In the genomic region with DNA sequence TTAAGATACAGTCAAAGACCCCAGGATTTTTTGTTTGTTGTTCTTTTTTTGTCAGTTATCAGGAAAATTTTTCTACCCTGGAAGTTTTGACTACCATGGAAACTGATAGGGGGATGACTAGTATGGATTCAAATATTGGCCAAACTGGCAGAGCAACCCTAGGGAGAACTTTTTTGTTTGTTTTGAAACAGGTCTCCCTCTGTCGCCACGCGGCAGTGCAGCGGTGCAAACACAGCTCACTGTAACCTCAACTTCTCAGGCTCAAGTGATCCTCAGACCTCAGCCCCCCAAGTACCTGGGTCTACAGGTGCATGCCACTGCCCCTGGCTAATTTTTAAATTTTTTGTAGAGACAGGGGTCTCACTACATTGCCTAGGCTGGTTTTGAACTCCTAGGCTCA, we compare ENCODE assay signal across 20 cellular contexts. TPM values are rescaled to one million over a fixed set of nuclear protein-coding genes. Genes with fewer than 3 reads are reported as not detected.
DNase-seq lines count a peak whose midpoint lies in the region; ATAC-seq and TF ChIP-seq lines count a peak whose summit lies in the region.
"Had no signal": no experiment of that assay in that cellular context is flagged by ENCODE, and none has a peak within 500 bp of the region (broad histone marks: within the 10 kb centered on the region; RNA-seq: fewer than 3 reads in every experiment).

No MANE protein-coding gene starts in this region.

- H3K14ac ChIP-seq in mesenchymal stem cell (ENCODE audit: low read length in 2 of 2): no peak overlapping the region

- H3K27ac Mint-ChIP-seq in Calu3 (ENCODE audit: unreplicated experiment): peak overlapping the region; percentile 91
- H3K27ac Mint-ChIP-seq in activated naive CD8-positive, alpha-beta T cell treated with anti-CD3 and anti-CD28 coated beads, Interleukin-2, amount 50 U/mL, for 24 hours: peak overlapping the region; percentile 46
- H3K27ac Mint-ChIP-seq: nephron progenitor cell had no signal

- no peaks in the 10 kb centered on the region for H3K9me3 ChIP-seq in mesenchymal stem cell (ENCODE audit: control insufficient read depth, low read length)
- H3K9me3 ChIP-seq: Peyer's patch, right atrium auricular region had no signal

- CTCF ChIA-PET in Calu3 (lab: Charles Lee): interaction anchor here (0.6 to 1.8 kb wide), 6 partner anchors 9 to 384 kb away, joined by 3 to 5 read pairs (median 4); no protein-coding TSS in a partner anchor

- peaks cover 85% of the 10 kb centered on the region for H3K4me1 Mint-ChIP-seq in Calu3 (ENCODE audit: low read depth, unreplicated experiment)
- peaks cover 35% of the 10 kb centered on the region for H3K4me1 Mint-ChIP-seq in activated naive CD8-positive, alpha-beta T cell treated with anti-CD3 and anti-CD28 coated beads, Interleukin-2, amount 50 U/mL, for 24 hours
- H3K4me1 Mint-ChIP-seq: nephron progenitor cell had no signal

- no peak overlapping the region for H4K8ac ChIP-seq in mesenchymal stem cell (ENCODE audit: low read length)

- DNase-seq in DMS 273 (lab: John Stamatoyannopoulos, UW; ENCODE audit: unreplicated experiment) (peak; percentile 41), DMS 273 treated with DMSO at 0.1 percent for 48 hours (lab: John Stamatoyannopoulos, UW) (no peak), Calu3 (peak; percentile 70), mesenchymal stem cell (no peak), NCI-H524 (lab: John Stamatoyannopoulos, UW) (no peak), NCI-H1417 treated with DMSO at 0.1 percent for 48 hours (lab: John Stamatoyannopoulos, UW) (no peak)
- no peak for DNase-seq in activated naive CD8-positive, alpha-beta T cell treated with anti-CD3 and anti-CD28 coated beads, Interleukin-2, amount 50 U/mL, for 24 hours
- DNase-seq: activated CD4-positive, alpha-beta T cell treated with anti-CD3 and anti-CD28 coated beads for 1 hour; COR-L47; effector memory CD8-positive, alpha-beta T cell; KBM-7; NCI-H1436; NCI-H446 treated with DMSO at 0.1 percent for 48 hours; nephron progenitor cell; Peyer's patch; stimulated activated CD4-positive, alpha-beta T cell treated with anti-CD3 and anti-CD28 coated beads, Interleukin-4, amount 100 ng/mL, for 1 hour had no signal

- peak overlapping the region in 1 of 2 experiments; percentile 58 for H3K4ac ChIP-seq in mesenchymal stem cell (ENCODE audit: low read depth in 1 of 2, low read length in 2 of 2)

- H3K79me1 ChIP-seq in mesenchymal stem cell (replicated peaks; ENCODE audit: low read length, poor library complexity, severe bottlenecking): peaks cover 6% of the 10 kb centered on the region

- peak overlapping the region; percentile 75 for H3K9ac ChIP-seq in mesenchymal stem cell (ENCODE audit: low read length)

- no peak overlapping the region for H2BK5ac ChIP-seq in mesenchymal stem cell (ENCODE audit: low read depth, low read length, poor library complexity, severe bottlenecking)

- peaks cover 38 to 83% of the 10 kb centered on the region in 2 experiments for H3K36me3 ChIP-seq in mesenchymal stem cell (ENCODE audit: control insufficient read depth in 1 of 2, insufficient read depth in 2 of 2, low read depth in 1 of 2, low read length in 2 of 2)

- WGBS in mesenchymal stem cell: 100% methylated on average over 4 of the region's 4 CpGs

- H3K4me1 ChIP-seq in mesenchymal stem cell (ENCODE audit: control insufficient read depth, insufficient read depth, low read depth, low read length): peaks cover 11% of the 10 kb centered on the region

- no peak overlapping the region for H3K4me2 ChIP-seq in mesenchymal stem cell (ENCODE audit: low read length, poor library complexity, severe bottlenecking)

- ATAC-seq in activated naive CD8-positive, alpha-beta T cell treated with anti-CD3 and anti-CD28 coated beads, Interleukin-2, amount 50 U/mL, for 24 hours: no peak
- no peak for ATAC-seq in HG02678 (IDR thresholded peaks at IDR 0.05; ENCODE audit: unreplicated experiment)

- no peaks in the 10 kb centered on the region for H3K9me3 Mint-ChIP-seq in Calu3 (ENCODE audit: low read depth, unreplicated experiment)
- no peaks in the 10 kb centered on the region for H3K9me3 Mint-ChIP-seq in activated naive CD8-positive, alpha-beta T cell treated with anti-CD3 and anti-CD28 coated beads, Interleukin-2, amount 50 U/mL, for 24 hours
- H3K9me3 Mint-ChIP-seq: effector memory CD8-positive, alpha-beta T cell; nephron progenitor cell had no signal

- H2AFZ ChIP-seq in mesenchymal stem cell (ENCODE audit: low read depth, low read length): no peak overlapping the region

- no peak overlapping the region for H3K4me3 ChIP-seq in mesenchymal stem cell (ENCODE audit: insufficient read depth in 1 of 2, low read depth in 1 of 2, low read length in 2 of 2)
- H3K4me3 ChIP-seq: lung, right atrium auricular region had no signal

- H3K27ac ChIP-seq in mesenchymal stem cell (ENCODE audit: low read length, poor library complexity, severe bottlenecking): peak overlapping the region; percentile 74
- H3K27ac ChIP-seq: 22Rv1 had no signal

- H3K23ac ChIP-seq in mesenchymal stem cell (ENCODE audit: low read length in 2 of 2): no peak overlapping the region

- no TSS peak for BruUV-seq in Calu3 (replicated peaks; lab: Mats Ljungman, UMichigan)

- TF ChIP-seq CTCF in Calu3 (IDR thresholded peaks at IDR 0.05; ENCODE audit: unreplicated experiment): no peak

- H3K36me3 Mint-ChIP-seq in Calu3 (ENCODE audit: insufficient read depth, unreplicated experiment): peaks cover 83% of the 10 kb centered on the region
- H3K36me3 Mint-ChIP-seq in activated naive CD8-positive, alpha-beta T cell treated with anti-CD3 and anti-CD28 coated beads, Interleukin-2, amount 50 U/mL, for 24 hours (ENCODE audit: low read depth): peaks cover 5% of the 10 kb centered on the region

- peak overlapping the region; percentile 51 for H3K4me3 Mint-ChIP-seq in Calu3 (ENCODE audit: low read depth, unreplicated experiment)
- H3K4me3 Mint-ChIP-seq in activated naive CD8-positive, alpha-beta T cell treated with anti-CD3 and anti-CD28 coated beads, Interleukin-2, amount 50 U/mL, for 24 hours: no peak overlapping the region
- H3K4me3 Mint-ChIP-seq: nephron progenitor cell had no signal

- H2BK12ac ChIP-seq in mesenchymal stem cell (ENCODE audit: low read length in 2 of 2): no peak overlapping the region

- H2BK120ac ChIP-seq in mesenchymal stem cell (ENCODE audit: low read depth, low read length): no peak overlapping the region

- no peak overlapping the region for H4K91ac ChIP-seq in mesenchymal stem cell (ENCODE audit: low read length)

- peak overlapping the region; percentile 81 for H2AK5ac ChIP-seq in mesenchymal stem cell (ENCODE audit: low read length, severe bottlenecking)

- H3K18ac ChIP-seq in mesenchymal stem cell (ENCODE audit: low read depth in 1 of 2, low read length in 2 of 2): no peak overlapping the region

- H3K27me3 ChIP-seq in mesenchymal stem cell (ENCODE audit: control insufficient read depth in 1 of 2, insufficient read depth in 1 of 2, low read length in 2 of 2): no peaks in the 10 kb centered on the region
- H3K27me3 ChIP-seq: Peyer's patch, right atrium auricular region had no signal

- intact Hi-C loops in Calu3 (cut with micrococcal nuclease; ENCODE audit: unreplicated experiment): loop anchor here (2.0 to 5.0 kb wide), 2 partner anchors 36 to 49 kb away; no protein-coding TSS in a partner anchor

- no peak overlapping the region for H2BK15ac ChIP-seq in mesenchymal stem cell (ENCODE audit: low read depth, poor library complexity, severe bottlenecking)

- no peaks in the 10 kb centered on the region for H3K27me3 Mint-ChIP-seq in Calu3 (ENCODE audit: unreplicated experiment)
- no peaks in the 10 kb centered on the region for H3K27me3 Mint-ChIP-seq in activated naive CD8-positive, alpha-beta T cell treated with anti-CD3 and anti-CD28 coated beads, Interleukin-2, amount 50 U/mL, for 24 hours
- H3K27me3 Mint-ChIP-seq: effector memory CD8-positive, alpha-beta T cell had no signal

RNA-seq across cellular contexts. Expression of gene TOR3A, which starts 46.6 kb away (rescaled TPM):
- total RNA-seq in Calu3 (2022): 38.8 and 40.0 TPM in 2 replicates
- 15.8 TPM for polyA plus RNA-seq in mesenchymal stem cell (2013, experiment 1 of 2)
- 15.6 TPM for polyA plus RNA-seq in mesenchymal stem cell (2013, experiment 2 of 2)

Comparison
In these comparisons a context has a peak if more than half of its experiments do, and no peak if none do; other contexts are left out.
1. DNase-seq: peak in DMS 273 (single experiment) and Calu3 (single experiment); none in DMS 273 treated with DMSO at 0.1 percent for 48 hours (single experiment), activated naive CD8-positive, alpha-beta T cell treated with anti-CD3 and anti-CD28 coated beads, Interleukin-2, amount 50 U/mL, for 24 hours (single experiment), mesenchymal stem cell (single experiment), NCI-H524 (0 of 2) and NCI-H1417 treated with DMSO at 0.1 percent for 48 hours (single experiment).